24 cellular contexts compared by ENCODE assay signal in the genomic region with DNA sequence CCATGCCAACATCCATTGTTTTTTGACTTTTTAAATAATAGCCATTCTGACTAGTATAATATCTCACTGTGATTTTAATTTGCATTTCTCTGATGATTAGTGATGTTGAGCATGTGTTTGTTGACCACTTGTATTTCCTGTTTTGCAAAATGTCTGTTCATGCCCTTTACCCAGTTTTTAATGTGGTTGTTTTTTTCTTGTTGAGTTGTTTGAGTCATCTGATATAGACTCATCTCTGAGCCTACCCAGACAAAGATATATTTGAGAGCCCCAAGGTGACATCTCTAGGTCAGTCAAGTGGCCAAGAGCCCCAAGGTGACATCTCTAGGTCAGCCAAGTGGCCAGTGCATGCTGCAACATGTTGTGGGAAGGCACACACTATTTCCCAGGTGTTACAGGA.
A peak's percentile ranks its signal among the peaks of the same experiment; 100 is the strongest.
DNase-seq lines count a peak whose midpoint lies in the region; ATAC-seq, FAIRE-seq and TF ChIP-seq lines count a peak whose summit lies in the region.
"Had no signal": no experiment of that assay in that cellular context is flagged by ENCODE, and none has a peak within 500 bp of the region (broad histone marks: within the 10 kb centered on the region; RNA-seq: fewer than 3 reads in every experiment).

No MANE protein-coding gene starts in this region.

- no TSS peak for BruUV-seq in mammary epithelial cell (replicated peaks; lab: Mats Ljungman, UMichigan)
- no TSS peak for BruUV-seq in MCF 10A (replicated peaks; lab: Mats Ljungman, UMichigan)

- H3K4me3 ChIP-seq in mammary epithelial cell (replicated peaks in 1 of 3; ENCODE audit: insufficient read depth in 1 of 3, low read depth in 2 of 3, low read length in 3 of 3) (no peak overlapping the region), H1 (ENCODE audit: extremely low read depth in 1 of 4, insufficient read depth in 2 of 4, low read depth in 3 of 4, low read length in 4 of 4) (no peak overlapping the region), fibroblast of villous mesenchyme (ENCODE audit: low read depth, low read length) (no peak overlapping the region)
- H3K4me3 ChIP-seq: BLaER1, GM12878, GM23248 had no signal

- H3K36me3 ChIP-seq in mammary epithelial cell (ENCODE audit: insufficient read depth, low read length) (no peaks in the 10 kb centered on the region), H1 (ENCODE audit: control insufficient read depth in 2 of 4, insufficient read depth in 4 of 4, low read length in 3 of 4) (no peaks in the 10 kb centered on the region)

- H3K23ac ChIP-seq in H1 (ENCODE audit: insufficient read length) = no peak overlapping the region

- H2BK20ac ChIP-seq in H1 (ENCODE audit: low read length) = no peak overlapping the region

- no peak for TF ChIP-seq POLR2A in H1 (IDR thresholded peaks at IDR 0.05; ENCODE audit: control extremely low read depth in 1 of 2, low read depth in 2 of 2, low read length in 2 of 2)

- peak; percentile 19 for DNase-seq in mammary epithelial cell
- DNase-seq in MCF 10A (ENCODE audit: unreplicated experiment) = no peak
- no peak for DNase-seq in H1 (ENCODE audit: low read depth in 1 of 2, low spot score in 2 of 2)
- peak; percentile 38 for DNase-seq in fibroblast of villous mesenchyme (ENCODE audit: low read depth)
- DNase-seq in stimulated activated effector memory CD8-positive, alpha-beta T cell treated with anti-CD3 and anti-CD28 coated beads, Interleukin-12 subunit alpha, Interleukin-12 subunit beta, amount 100 ng/mL, for 72 hours (ENCODE audit: low spot score in 2 of 2) = no peak
- no peak for DNase-seq in MV-4-11 (lab: John Stamatoyannopoulos, UW)
- DNase-seq in activated CD4-positive, alpha-beta T cell treated with anti-CD3 and anti-CD28 coated beads for 48 hours = no peak
- no peak for DNase-seq in NCI-H146 (lab: John Stamatoyannopoulos, UW)
- DNase-seq: Caco-2; CD4-positive, CD25-positive, alpha-beta regulatory T cell; CD8-positive, alpha-beta T cell; DMS79; EL; GDM1; GM23248; H9 had no signal

- no peak overlapping the region for H3K14ac ChIP-seq in H1 (ENCODE audit: insufficient read length)

- H3K4me1 Mint-ChIP-seq in MCF 10A (ENCODE audit: insufficient read depth, unreplicated experiment) = peaks cover 6% of the 10 kb centered on the region
- H3K4me1 Mint-ChIP-seq in stimulated activated effector memory CD8-positive, alpha-beta T cell treated with anti-CD3 and anti-CD28 coated beads, Interleukin-12 subunit alpha, Interleukin-12 subunit beta, amount 100 ng/mL, for 72 hours = no peaks in the 10 kb centered on the region
- H3K4me1 Mint-ChIP-seq: B cell had no signal

- H3K4me3 Mint-ChIP-seq in MCF 10A (ENCODE audit: unreplicated experiment) = no peak overlapping the region
- H3K4me3 Mint-ChIP-seq in stimulated activated effector memory CD8-positive, alpha-beta T cell treated with anti-CD3 and anti-CD28 coated beads, Interleukin-12 subunit alpha, Interleukin-12 subunit beta, amount 100 ng/mL, for 72 hours = no peak overlapping the region
- H3K4me3 Mint-ChIP-seq: B cell; CD4-positive, CD25-positive, alpha-beta regulatory T cell; CD8-positive, alpha-beta T cell; H9 had no signal

- ATAC-seq in stimulated activated effector memory CD8-positive, alpha-beta T cell treated with anti-CD3 and anti-CD28 coated beads, Interleukin-12 subunit alpha, Interleukin-12 subunit beta, amount 100 ng/mL, for 72 hours = peak; percentile 34
- ATAC-seq: CD8-positive, alpha-beta T cell; GM12878; HCT116 had no signal

- peak overlapping the region; percentile 23; the same call in 1 of the 2 replicates for H2BK12ac ChIP-seq in H1 (ENCODE audit: low read depth, low read length)

- intact Hi-C loops in mammary epithelial cell (cut with micrococcal nuclease) = no loop called here
- intact Hi-C loops in MCF 10A (cut with micrococcal nuclease) = no loop called here

- TF ChIP-seq RAD21 in H1 (IDR thresholded peaks at IDR 0.05 in 1 of 2, conservative IDR thresholded peaks at IDR 0.05 in 1 of 2; ENCODE audit: low read depth in 2 of 2, low read length in 2 of 2) = no peak

- H3K27me3 Mint-ChIP-seq in MCF 10A (ENCODE audit: insufficient read depth, unreplicated experiment) = no peaks in the 10 kb centered on the region

- TF ChIP-seq CTCF in mammary epithelial cell (conservative IDR thresholded peaks at IDR 0.05 in 1 of 2, IDR thresholded peaks at IDR 0.05 in 1 of 2; ENCODE audit: extremely low read depth in 1 of 2, insufficient read depth in 1 of 2, low read depth in 1 of 2, low read length in 2 of 2) (no peak), MCF 10A (IDR thresholded peaks at IDR 0.05; ENCODE audit: unreplicated experiment) (no peak), H1 (IDR thresholded peaks at IDR 0.05; ENCODE audit: control extremely low read depth in 1 of 3, insufficient read depth in 1 of 3, low read depth in 1 of 3, low read length in 3 of 3) (no peak), fibroblast of villous mesenchyme (IDR thresholded peaks at IDR 0.05; ENCODE audit: insufficient read depth, low read depth, low read length) (no peak)

- no peak overlapping the region for H4K8ac ChIP-seq in H1 (ENCODE audit: extremely low read depth, insufficient read depth, low read length)

- H2AK5ac ChIP-seq in H1 (ENCODE audit: low read depth, low read length) = no peak overlapping the region

- no peak overlapping the region for H3K4me2 ChIP-seq in mammary epithelial cell (ENCODE audit: insufficient read depth, low read depth, low read length)
- no peak overlapping the region for H3K4me2 ChIP-seq in H1 (ENCODE audit: insufficient read depth in 1 of 2, low read depth in 2 of 2, low read length in 2 of 2)
- H3K4me2 ChIP-seq: BLaER1 had no signal

- H3K9me3 ChIP-seq in mammary epithelial cell (replicated peaks; ENCODE audit: insufficient read depth, low read length) (no peaks in the 10 kb centered on the region), H1 (ENCODE audit: insufficient read depth in 2 of 2, low read depth in 1 of 2, low read length in 1 of 2) (no peaks in the 10 kb centered on the region)
- H3K9me3 ChIP-seq: BLaER1 had no signal

- dilution Hi-C loops in mammary epithelial cell (cut with HindIII; ENCODE audit: low sequenced_read_pairs) = no loop called here

- H3K18ac ChIP-seq in H1 (ENCODE audit: extremely low read depth, low read length) = no peak overlapping the region

- no peak overlapping the region for H3K4ac ChIP-seq in H1 (replicated peaks; ENCODE audit: insufficient read length, low read depth, low read length)

- no peak overlapping the region for H2BK15ac ChIP-seq in H1 (ENCODE audit: low read length)

- no peak for TF ChIP-seq EP300 in H1 (IDR thresholded peaks at IDR 0.05; ENCODE audit: borderline replicate concordance in 1 of 2, low read depth in 2 of 2, low read length in 2 of 2)

- in situ Hi-C loops in mammary epithelial cell (cut with MboI; ENCODE audit: low sequenced_read_pairs in 2 of 2) = no loop called here

- peaks cover 9% of the 10 kb centered on the region for H3K9me3 Mint-ChIP-seq in MCF 10A (ENCODE audit: unreplicated experiment)
- H3K9me3 Mint-ChIP-seq in stimulated activated effector memory CD8-positive, alpha-beta T cell treated with anti-CD3 and anti-CD28 coated beads, Interleukin-12 subunit alpha, Interleukin-12 subunit beta, amount 100 ng/mL, for 72 hours = no peaks in the 10 kb centered on the region
- H3K9me3 Mint-ChIP-seq: CD8-positive, alpha-beta T cell; H9 had no signal

- CTCF ChIA-PET in mammary epithelial cell (lab: Charles Lee; ENCODE audit: low non-redundant PET) (no interaction called here), MCF 10A (lab: Yijun Ruan, JAX) (interaction anchor here (0.9 kb wide), 1 partner anchor 120 kb away, joined by 3 read pairs; no protein-coding TSS in a partner anchor), H1 (lab: Charles Lee; ENCODE audit: partially characterized antibody) (no interaction called here)

- H4K91ac ChIP-seq in H1 (replicated peaks; ENCODE audit: insufficient read length, low read length) = no peak overlapping the region

- POLR2A ChIA-PET in MCF 10A (lab: Yijun Ruan, JAX) = no interaction called here
- POLR2A ChIA-PET in H1 (lab: Charles Lee; ENCODE audit: partially characterized antibody) = no interaction called here

- no peak overlapping the region for H3K27ac Mint-ChIP-seq in MCF 10A (ENCODE audit: low read depth, unreplicated experiment)
- H3K27ac Mint-ChIP-seq in stimulated activated effector memory CD8-positive, alpha-beta T cell treated with anti-CD3 and anti-CD28 coated beads, Interleukin-12 subunit alpha, Interleukin-12 subunit beta, amount 100 ng/mL, for 72 hours = no peak overlapping the region
- H3K27ac Mint-ChIP-seq: B cell; CD4-positive, CD25-positive, alpha-beta regulatory T cell; CD8-positive, alpha-beta T cell; H9 had no signal

- H3K4me1 ChIP-seq in mammary epithelial cell (ENCODE audit: insufficient read depth, low read length) (no peaks in the 10 kb centered on the region), H1 (replicated peaks in 1 of 4; ENCODE audit: control insufficient read depth in 3 of 4, insufficient read depth in 4 of 4, low read length in 3 of 4) (peaks cover 0 to 3% (median 1%) of the 10 kb centered on the region in 4 experiments; a peak in 1 of 7 replicates)
- H3K4me1 ChIP-seq: BLaER1 had no signal

- no peak overlapping the region for H2AFZ ChIP-seq in mammary epithelial cell (ENCODE audit: low read depth, low read length)
- no peak overlapping the region for H2AFZ ChIP-seq in H1 (ENCODE audit: low read length)
- H2AFZ ChIP-seq: GM23248 had no signal

- no peaks in the 10 kb centered on the region for H4K20me1 ChIP-seq in mammary epithelial cell (ENCODE audit: insufficient read depth, low read length)
- H4K20me1 ChIP-seq in H1 (replicated peaks in 1 of 2; ENCODE audit: control insufficient read depth in 1 of 2, insufficient read depth in 2 of 2, low read length in 2 of 2) = no peaks in the 10 kb centered on the region
- H4K20me1 ChIP-seq: BLaER1 had no signal

- H3K23me2 ChIP-seq in H1 (ENCODE audit: low read depth, low read length) = no peaks in the 10 kb centered on the region

- no peak overlapping the region for H4K5ac ChIP-seq in H1 (ENCODE audit: insufficient read length, low read depth, low read length)

- no peak overlapping the region for H2BK120ac ChIP-seq in H1 (replicated peaks; ENCODE audit: low read depth, low read length)

- H3K79me1 ChIP-seq in H1 (ENCODE audit: low read depth, low read length) = no peaks in the 10 kb centered on the region

- no peaks in the 10 kb centered on the region for H3K36me3 Mint-ChIP-seq in MCF 10A (ENCODE audit: insufficient read depth, unreplicated experiment)
- no peaks in the 10 kb centered on the region for H3K36me3 Mint-ChIP-seq in stimulated activated effector memory CD8-positive, alpha-beta T cell treated with anti-CD3 and anti-CD28 coated beads, Interleukin-12 subunit alpha, Interleukin-12 subunit beta, amount 100 ng/mL, for 72 hours
- H3K36me3 Mint-ChIP-seq: CD4-positive, CD25-positive, alpha-beta regulatory T cell; CD8-positive, alpha-beta T cell had no signal

- H3K27me3 ChIP-seq in mammary epithelial cell (ENCODE audit: insufficient read depth, low read length) (no peaks in the 10 kb centered on the region), H1 (replicated peaks in 1 of 4; ENCODE audit: control insufficient read depth in 3 of 4, extremely low read depth in 1 of 4, insufficient read depth in 3 of 4, low read length in 3 of 4) (no peaks in the 10 kb centered on the region)
- H3K27me3 ChIP-seq: BLaER1 had no signal

- H3K9ac ChIP-seq in mammary epithelial cell (ENCODE audit: insufficient read depth, low read length) = no peak overlapping the region
- H3K9ac ChIP-seq in H1 (replicated peaks in 1 of 4; ENCODE audit: extremely low read depth in 1 of 4, low read depth in 3 of 4, low read length in 3 of 4) = no peak overlapping the region
- H3K9ac ChIP-seq: BLaER1, GM23248 had no signal

- no peak overlapping the region for H2BK5ac ChIP-seq in H1 (ENCODE audit: low read depth, low read length)

- no peak for FAIRE-seq in H1 (lab: Jason Lieb, UNC)
- FAIRE-seq: A204.1, GM12878, GM19239 had no signal

- H3K79me2 ChIP-seq in mammary epithelial cell (ENCODE audit: insufficient read depth, low read length) (no peaks in the 10 kb centered on the region), H1 (ENCODE audit: control insufficient read depth in 1 of 2, insufficient read depth in 2 of 2, low read length in 2 of 2) (no peaks in the 10 kb centered on the region)

- no peak overlapping the region for H3K27ac ChIP-seq in mammary epithelial cell (ENCODE audit: insufficient read depth, low read depth, low read length)
- no peak overlapping the region for H3K27ac ChIP-seq in H1 (ENCODE audit: low read depth, low read length)
- H3K27ac ChIP-seq: 22Rv1, BLaER1, C4-2B, GM23248 had no signal

- no peak overlapping the region for H3K56ac ChIP-seq in H1 (replicated peaks; ENCODE audit: insufficient read length, low read depth, low read length)

Comparison
In these comparisons a context has a peak if more than half of its experiments do, and no peak if none do; other contexts are left out.
1. DNase-seq: peak in mammary epithelial cell (single experiment) and fibroblast of villous mesenchyme (single experiment); none in MCF 10A (single experiment), H1 (0 of 2), stimulated activated effector memory CD8-positive, alpha-beta T cell treated with anti-CD3 and anti-CD28 coated beads, Interleukin-12 subunit alpha, Interleukin-12 subunit beta, amount 100 ng/mL, for 72 hours (0 of 2), MV-4-11 (single experiment), activated CD4-positive, alpha-beta T cell treated with anti-CD3 and anti-CD28 coated beads for 48 hours (single experiment) and NCI-H146 (single experiment).